1 cellular context compared by ENCODE assay signal in genomic region chr3:133833880-133834620, GRCh38.
TF ChIP-seq lines count a peak whose summit lies in the region.

No MANE protein-coding gene starts in this region.

TF ChIP-seq in K562, 482 proteins besides CTCF, POLR2A, EP300 and RAD21:
- TF ChIP-seq SMC3 (conservative IDR thresholded peaks at IDR 0.05; ENCODE audit: insufficient read depth, low read depth, low read length) (0 out of 2 replicates have a peak, but pooled peaks have one; percentile 18), RBM25 (IDR thresholded peaks at IDR 0.05; ENCODE audit: low read depth, low read length, severe bottlenecking) (peak; percentile 22), GTF2E2 (tag; IDR thresholded peaks at IDR 0.05) (no peak)
- TF ChIP-seq, protein P1, sequence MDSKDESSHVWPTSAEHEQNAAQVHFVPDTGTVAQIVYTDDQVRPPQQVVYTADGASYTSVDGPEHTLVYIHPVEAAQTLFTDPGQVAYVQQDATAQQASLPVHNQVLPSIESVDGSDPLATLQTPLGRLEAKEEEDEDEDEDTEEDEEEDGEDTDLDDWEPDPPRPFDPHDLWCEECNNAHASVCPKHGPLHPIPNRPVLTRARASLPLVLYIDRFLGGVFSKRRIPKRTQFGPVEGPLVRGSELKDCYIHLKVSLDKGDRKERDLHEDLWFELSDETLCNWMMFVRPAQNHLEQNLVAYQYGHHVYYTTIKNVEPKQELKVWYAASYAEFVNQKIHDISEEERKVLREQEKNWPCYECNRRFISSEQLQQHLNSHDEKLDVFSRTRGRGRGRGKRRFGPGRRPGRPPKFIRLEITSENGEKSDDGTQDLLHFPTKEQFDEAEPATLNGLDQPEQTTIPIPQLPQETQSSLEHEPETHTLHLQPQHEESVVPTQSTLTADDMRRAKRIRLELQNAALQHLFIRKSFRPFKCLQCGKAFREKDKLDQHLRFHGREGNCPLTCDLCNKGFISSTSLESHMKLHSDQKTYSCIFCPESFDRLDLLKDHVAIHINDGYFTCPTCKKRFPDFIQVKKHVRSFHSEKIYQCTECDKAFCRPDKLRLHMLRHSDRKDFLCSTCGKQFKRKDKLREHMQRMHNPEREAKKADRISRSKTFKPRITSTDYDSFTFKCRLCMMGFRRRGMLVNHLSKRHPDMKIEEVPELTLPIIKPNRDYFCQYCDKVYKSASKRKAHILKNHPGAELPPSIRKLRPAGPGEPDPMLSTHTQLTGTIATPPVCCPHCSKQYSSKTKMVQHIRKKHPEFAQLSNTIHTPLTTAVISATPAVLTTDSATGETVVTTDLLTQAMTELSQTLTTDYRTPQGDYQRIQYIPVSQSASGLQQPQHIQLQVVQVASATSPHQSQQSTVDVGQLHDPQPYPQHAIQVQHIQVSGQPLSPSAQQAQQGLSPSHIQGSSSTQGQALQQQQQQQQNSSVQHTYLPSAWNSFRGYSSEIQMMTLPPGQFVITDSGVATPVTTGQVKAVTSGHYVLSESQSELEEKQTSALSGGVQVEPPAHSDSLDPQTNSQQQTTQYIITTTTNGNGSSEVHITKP (IDR thresholded peaks at IDR 0.05; ENCODE audit: partially characterized antibody), result peak; percentile 41
- TF ChIP-seq, protein P2, sequence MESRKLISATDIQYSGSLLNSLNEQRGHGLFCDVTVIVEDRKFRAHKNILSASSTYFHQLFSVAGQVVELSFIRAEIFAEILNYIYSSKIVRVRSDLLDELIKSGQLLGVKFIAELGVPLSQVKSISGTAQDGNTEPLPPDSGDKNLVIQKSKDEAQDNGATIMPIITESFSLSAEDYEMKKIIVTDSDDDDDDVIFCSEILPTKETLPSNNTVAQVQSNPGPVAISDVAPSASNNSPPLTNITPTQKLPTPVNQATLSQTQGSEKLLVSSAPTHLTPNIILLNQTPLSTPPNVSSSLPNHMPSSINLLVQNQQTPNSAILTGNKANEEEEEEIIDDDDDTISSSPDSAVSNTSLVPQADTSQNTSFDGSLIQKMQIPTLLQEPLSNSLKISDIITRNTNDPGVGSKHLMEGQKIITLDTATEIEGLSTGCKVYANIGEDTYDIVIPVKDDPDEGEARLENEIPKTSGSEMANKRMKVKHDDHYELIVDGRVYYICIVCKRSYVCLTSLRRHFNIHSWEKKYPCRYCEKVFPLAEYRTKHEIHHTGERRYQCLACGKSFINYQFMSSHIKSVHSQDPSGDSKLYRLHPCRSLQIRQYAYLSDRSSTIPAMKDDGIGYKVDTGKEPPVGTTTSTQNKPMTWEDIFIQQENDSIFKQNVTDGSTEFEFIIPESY (CRISPR knock-in tag; IDR thresholded peaks at IDR 0.05), result peak; percentile 90
TF ChIP-seq in K562: peak in this region for 4.
